ENCODE assay signal across 27 cellular contexts in the genomic region with DNA sequence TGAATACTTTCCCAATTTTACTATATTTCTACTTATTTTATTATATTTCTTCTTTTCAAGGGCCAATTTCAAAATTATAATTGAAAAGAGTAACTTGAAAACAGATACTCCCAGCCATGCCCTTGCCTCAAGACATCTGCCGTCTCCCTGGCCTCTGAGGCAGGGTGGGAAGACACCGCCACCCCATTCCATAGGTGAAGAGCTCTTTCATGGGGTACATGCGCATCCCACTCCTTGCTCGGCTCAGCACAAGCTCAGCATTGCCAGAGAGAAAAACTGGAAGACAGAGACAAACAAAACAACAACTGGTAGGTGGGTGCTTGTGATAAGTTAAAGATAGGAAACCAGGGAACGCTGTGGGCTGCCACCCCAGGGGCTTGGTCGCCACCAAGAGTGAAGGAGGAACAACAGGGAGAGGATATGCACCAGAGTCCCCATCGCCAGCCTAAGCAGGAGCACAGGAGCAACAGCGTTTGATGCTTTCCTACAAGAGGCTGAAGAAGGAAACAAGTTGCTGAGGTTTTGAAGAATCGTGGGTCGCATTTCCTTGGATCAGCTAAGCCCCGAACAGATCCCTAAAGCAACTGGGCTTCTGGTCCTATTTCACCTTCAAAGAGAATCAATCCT.
"Had no signal": no experiment of that assay in that cellular context is flagged by ENCODE, and none has a peak within 500 bp of the region (broad histone marks: within the 10 kb centered on the region; RNA-seq: fewer than 3 reads in every experiment).

No MANE protein-coding gene starts in this region.

- ATAC-seq: activated T-helper 17 cell treated with anti-CD3 and anti-CD28 coated beads, Interleukin-2, amount 50 U/mL, for 72 hours; left lobe of liver had no signal

- H3K9me3 ChIP-seq: prostate gland, right atrium auricular region, stomach, vagina had no signal

- H3K4me3 ChIP-seq: dorsolateral prefrontal cortex, lung, prostate gland, right atrium auricular region, stomach, vagina had no signal

- H3K36me3 ChIP-seq: prostate gland, right atrium auricular region, stomach, vagina had no signal

- H3K4me1 Mint-ChIP-seq: brain, neural crest cell had no signal

- H3K27me3 Mint-ChIP-seq: activated CD4-positive, alpha-beta memory T cell treated with anti-CD3 and anti-CD28 coated beads, Interleukin-2, amount 10 ng/mL, durations not matched to agents 7 days and 5 days; activated naive CD8-positive, alpha-beta T cell treated with anti-CD3 and anti-CD28 coated beads, Interleukin-2, amount 10 ng/mL, durations not matched to agents 7 days and 5 days; activated T-helper 17 cell treated with anti-CD3 and anti-CD28 coated beads, Interleukin-2, amount 50 U/mL, for 72 hours had no signal

- H3K9me3 Mint-ChIP-seq: activated CD4-positive, alpha-beta memory T cell treated with anti-CD3 and anti-CD28 coated beads, Interleukin-2, amount 10 ng/mL, durations not matched to agents 7 days and 5 days; activated naive CD8-positive, alpha-beta T cell treated with anti-CD3 and anti-CD28 coated beads, Interleukin-2, amount 10 ng/mL, durations not matched to agents 7 days and 5 days; activated T-helper 17 cell treated with anti-CD3 and anti-CD28 coated beads, Interleukin-2, amount 50 U/mL, for 72 hours; brain had no signal

- H3K27me3 ChIP-seq: right atrium auricular region, stomach, vagina had no signal

- H3K27ac Mint-ChIP-seq: activated CD4-positive, alpha-beta memory T cell treated with anti-CD3 and anti-CD28 coated beads, Interleukin-2, amount 10 ng/mL, durations not matched to agents 7 days and 5 days; activated naive CD8-positive, alpha-beta T cell treated with anti-CD3 and anti-CD28 coated beads, Interleukin-2, amount 10 ng/mL, durations not matched to agents 7 days and 5 days; activated T-helper 17 cell treated with anti-CD3 and anti-CD28 coated beads, Interleukin-2, amount 50 U/mL, for 72 hours; brain had no signal

- H3K36me3 Mint-ChIP-seq: brain had no signal

- H3K27ac ChIP-seq: dorsolateral prefrontal cortex, prostate gland, right atrium auricular region, stomach, vagina had no signal

- DNase-seq: activated CD4-positive, alpha-beta memory T cell treated with anti-CD3 and anti-CD28 coated beads, Interleukin-2, amount 10 ng/mL, durations not matched to agents 7 days and 5 days; activated CD4-positive, alpha-beta T cell treated with anti-CD3 and anti-CD28 coated beads for 48 hours; activated naive CD4-positive, alpha-beta T cell treated with Interleukin-2 at 50 U/mL for 16 hours; activated naive CD8-positive, alpha-beta T cell treated with anti-CD3 and anti-CD28 coated beads, Interleukin-2, amount 10 ng/mL, durations not matched to agents 7 days and 5 days; activated T-cell treated with anti-CD3 and anti-CD28 coated beads, Interleukin-2, amount 50 U/mL, for 1 hour; anterior cingulate cortex; caudate nucleus; dorsolateral prefrontal cortex; foreskin melanocyte; glutamatergic neuron; hypothalamus; kidney; midbrain; stimulated activated CD4-positive, alpha-beta T cell treated with anti-CD3 and anti-CD28 coated beads, Interleukin-2, amount 100 ng/mL, for 24 hours; stomach; T-helper 2 cell; trophoblast cell had no signal

- H3K4me3 Mint-ChIP-seq: activated CD4-positive, alpha-beta memory T cell treated with anti-CD3 and anti-CD28 coated beads, Interleukin-2, amount 10 ng/mL, durations not matched to agents 7 days and 5 days; activated naive CD8-positive, alpha-beta T cell treated with anti-CD3 and anti-CD28 coated beads, Interleukin-2, amount 10 ng/mL, durations not matched to agents 7 days and 5 days; activated T-helper 17 cell treated with anti-CD3 and anti-CD28 coated beads, Interleukin-2, amount 50 U/mL, for 72 hours; brain; neural crest cell had no signal

- H3K4me1 ChIP-seq: prostate gland, right atrium auricular region, vagina had no signal

- FAIRE-seq: colon, kidney, TTC549 had no signal
